Comparison of ENCODE assay signal across 1 cellular context in the genomic region with DNA sequence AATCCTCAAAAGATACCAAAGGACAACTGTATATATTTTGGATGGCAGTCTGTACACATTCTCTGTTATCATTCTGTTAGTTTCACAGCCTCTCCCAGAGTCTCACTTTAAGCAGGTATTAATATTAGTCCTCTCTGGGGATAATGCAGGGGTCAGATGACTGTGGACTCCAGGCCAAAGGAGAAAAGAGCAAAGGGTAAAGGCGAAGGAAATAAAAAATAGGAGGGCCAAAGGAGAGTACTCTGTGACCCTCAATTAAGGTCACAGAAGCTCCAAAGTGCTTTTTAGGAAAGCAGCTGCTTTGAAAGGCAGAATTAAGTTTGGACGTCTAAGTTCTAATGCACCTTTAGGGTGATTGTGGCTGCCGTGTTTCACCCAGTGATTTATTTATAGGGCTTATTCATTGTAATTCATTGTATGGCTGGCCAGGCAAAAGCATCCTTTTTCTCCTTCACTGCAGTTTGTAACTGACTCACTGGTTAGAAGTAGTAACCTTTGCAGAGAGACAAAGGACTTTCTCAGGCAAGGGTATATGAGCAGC.
TF ChIP-seq lines count a peak whose summit lies in the region.

No MANE protein-coding gene starts in this region.

TF ChIP-seq in WTC11, 78 proteins besides CTCF, POLR2A, EP300 and RAD21 (continued from another document):
- TF ChIP-seq, protein P1, sequence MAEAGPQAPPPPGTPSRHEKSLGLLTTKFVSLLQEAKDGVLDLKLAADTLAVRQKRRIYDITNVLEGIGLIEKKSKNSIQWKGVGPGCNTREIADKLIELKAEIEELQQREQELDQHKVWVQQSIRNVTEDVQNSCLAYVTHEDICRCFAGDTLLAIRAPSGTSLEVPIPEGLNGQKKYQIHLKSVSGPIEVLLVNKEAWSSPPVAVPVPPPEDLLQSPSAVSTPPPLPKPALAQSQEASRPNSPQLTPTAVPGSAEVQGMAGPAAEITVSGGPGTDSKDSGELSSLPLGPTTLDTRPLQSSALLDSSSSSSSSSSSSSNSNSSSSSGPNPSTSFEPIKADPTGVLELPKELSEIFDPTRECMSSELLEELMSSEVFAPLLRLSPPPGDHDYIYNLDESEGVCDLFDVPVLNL (CRISPR knock-in tag; IDR thresholded peaks at IDR 0.05; ENCODE audit: borderline replicate concordance, low read depth), result no peak
- TF ChIP-seq ZNF232 (CRISPR knock-in tag; IDR thresholded peaks at IDR 0.05) (no peak), ZNF416 (CRISPR knock-in tag; IDR thresholded peaks at IDR 0.05) (no peak), ZNF671 (CRISPR knock-in tag; IDR thresholded peaks at IDR 0.05) (no peak), PRRX2 (CRISPR knock-in tag; IDR thresholded peaks at IDR 0.05) (no peak), MYBL2 (CRISPR knock-in tag; IDR thresholded peaks at IDR 0.05) (no peak), GABPB1 (CRISPR knock-in tag; IDR thresholded peaks at IDR 0.05) (no peak)
- TF ChIP-seq, protein P2, sequence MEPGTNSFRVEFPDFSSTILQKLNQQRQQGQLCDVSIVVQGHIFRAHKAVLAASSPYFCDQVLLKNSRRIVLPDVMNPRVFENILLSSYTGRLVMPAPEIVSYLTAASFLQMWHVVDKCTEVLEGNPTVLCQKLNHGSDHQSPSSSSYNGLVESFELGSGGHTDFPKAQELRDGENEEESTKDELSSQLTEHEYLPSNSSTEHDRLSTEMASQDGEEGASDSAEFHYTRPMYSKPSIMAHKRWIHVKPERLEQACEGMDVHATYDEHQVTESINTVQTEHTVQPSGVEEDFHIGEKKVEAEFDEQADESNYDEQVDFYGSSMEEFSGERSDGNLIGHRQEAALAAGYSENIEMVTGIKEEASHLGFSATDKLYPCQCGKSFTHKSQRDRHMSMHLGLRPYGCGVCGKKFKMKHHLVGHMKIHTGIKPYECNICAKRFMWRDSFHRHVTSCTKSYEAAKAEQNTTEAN (CRISPR knock-in tag; IDR thresholded peaks at IDR 0.05), result no peak
- TF ChIP-seq, protein P3, sequence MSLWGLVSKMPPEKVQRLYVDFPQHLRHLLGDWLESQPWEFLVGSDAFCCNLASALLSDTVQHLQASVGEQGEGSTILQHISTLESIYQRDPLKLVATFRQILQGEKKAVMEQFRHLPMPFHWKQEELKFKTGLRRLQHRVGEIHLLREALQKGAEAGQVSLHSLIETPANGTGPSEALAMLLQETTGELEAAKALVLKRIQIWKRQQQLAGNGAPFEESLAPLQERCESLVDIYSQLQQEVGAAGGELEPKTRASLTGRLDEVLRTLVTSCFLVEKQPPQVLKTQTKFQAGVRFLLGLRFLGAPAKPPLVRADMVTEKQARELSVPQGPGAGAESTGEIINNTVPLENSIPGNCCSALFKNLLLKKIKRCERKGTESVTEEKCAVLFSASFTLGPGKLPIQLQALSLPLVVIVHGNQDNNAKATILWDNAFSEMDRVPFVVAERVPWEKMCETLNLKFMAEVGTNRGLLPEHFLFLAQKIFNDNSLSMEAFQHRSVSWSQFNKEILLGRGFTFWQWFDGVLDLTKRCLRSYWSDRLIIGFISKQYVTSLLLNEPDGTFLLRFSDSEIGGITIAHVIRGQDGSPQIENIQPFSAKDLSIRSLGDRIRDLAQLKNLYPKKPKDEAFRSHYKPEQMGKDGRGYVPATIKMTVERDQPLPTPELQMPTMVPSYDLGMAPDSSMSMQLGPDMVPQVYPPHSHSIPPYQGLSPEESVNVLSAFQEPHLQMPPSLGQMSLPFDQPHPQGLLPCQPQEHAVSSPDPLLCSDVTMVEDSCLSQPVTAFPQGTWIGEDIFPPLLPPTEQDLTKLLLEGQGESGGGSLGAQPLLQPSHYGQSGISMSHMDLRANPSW (CRISPR knock-in tag; conservative IDR thresholded peaks at IDR 0.05; ENCODE audit: low read depth), result no peak
- TF ChIP-seq, protein P4, sequence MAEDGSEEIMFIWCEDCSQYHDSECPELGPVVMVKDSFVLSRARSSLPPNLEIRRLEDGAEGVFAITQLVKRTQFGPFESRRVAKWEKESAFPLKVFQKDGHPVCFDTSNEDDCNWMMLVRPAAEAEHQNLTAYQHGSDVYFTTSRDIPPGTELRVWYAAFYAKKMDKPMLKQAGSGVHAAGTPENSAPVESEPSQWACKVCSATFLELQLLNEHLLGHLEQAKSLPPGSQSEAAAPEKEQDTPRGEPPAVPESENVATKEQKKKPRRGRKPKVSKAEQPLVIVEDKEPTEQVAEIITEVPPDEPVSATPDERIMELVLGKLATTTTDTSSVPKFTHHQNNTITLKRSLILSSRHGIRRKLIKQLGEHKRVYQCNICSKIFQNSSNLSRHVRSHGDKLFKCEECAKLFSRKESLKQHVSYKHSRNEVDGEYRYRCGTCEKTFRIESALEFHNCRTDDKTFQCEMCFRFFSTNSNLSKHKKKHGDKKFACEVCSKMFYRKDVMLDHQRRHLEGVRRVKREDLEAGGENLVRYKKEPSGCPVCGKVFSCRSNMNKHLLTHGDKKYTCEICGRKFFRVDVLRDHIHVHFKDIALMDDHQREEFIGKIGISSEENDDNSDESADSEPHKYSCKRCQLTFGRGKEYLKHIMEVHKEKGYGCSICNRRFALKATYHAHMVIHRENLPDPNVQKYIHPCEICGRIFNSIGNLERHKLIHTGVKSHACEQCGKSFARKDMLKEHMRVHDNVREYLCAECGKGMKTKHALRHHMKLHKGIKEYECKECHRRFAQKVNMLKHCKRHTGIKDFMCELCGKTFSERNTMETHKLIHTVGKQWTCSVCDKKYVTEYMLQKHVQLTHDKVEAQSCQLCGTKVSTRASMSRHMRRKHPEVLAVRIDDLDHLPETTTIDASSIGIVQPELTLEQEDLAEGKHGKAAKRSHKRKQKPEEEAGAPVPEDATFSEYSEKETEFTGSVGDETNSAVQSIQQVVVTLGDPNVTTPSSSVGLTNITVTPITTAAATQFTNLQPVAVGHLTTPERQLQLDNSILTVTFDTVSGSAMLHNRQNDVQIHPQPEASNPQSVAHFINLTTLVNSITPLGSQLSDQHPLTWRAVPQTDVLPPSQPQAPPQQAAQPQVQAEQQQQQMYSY (CRISPR knock-in tag; IDR thresholded peaks at IDR 0.05), result no peak
- TF ChIP-seq, protein P5, sequence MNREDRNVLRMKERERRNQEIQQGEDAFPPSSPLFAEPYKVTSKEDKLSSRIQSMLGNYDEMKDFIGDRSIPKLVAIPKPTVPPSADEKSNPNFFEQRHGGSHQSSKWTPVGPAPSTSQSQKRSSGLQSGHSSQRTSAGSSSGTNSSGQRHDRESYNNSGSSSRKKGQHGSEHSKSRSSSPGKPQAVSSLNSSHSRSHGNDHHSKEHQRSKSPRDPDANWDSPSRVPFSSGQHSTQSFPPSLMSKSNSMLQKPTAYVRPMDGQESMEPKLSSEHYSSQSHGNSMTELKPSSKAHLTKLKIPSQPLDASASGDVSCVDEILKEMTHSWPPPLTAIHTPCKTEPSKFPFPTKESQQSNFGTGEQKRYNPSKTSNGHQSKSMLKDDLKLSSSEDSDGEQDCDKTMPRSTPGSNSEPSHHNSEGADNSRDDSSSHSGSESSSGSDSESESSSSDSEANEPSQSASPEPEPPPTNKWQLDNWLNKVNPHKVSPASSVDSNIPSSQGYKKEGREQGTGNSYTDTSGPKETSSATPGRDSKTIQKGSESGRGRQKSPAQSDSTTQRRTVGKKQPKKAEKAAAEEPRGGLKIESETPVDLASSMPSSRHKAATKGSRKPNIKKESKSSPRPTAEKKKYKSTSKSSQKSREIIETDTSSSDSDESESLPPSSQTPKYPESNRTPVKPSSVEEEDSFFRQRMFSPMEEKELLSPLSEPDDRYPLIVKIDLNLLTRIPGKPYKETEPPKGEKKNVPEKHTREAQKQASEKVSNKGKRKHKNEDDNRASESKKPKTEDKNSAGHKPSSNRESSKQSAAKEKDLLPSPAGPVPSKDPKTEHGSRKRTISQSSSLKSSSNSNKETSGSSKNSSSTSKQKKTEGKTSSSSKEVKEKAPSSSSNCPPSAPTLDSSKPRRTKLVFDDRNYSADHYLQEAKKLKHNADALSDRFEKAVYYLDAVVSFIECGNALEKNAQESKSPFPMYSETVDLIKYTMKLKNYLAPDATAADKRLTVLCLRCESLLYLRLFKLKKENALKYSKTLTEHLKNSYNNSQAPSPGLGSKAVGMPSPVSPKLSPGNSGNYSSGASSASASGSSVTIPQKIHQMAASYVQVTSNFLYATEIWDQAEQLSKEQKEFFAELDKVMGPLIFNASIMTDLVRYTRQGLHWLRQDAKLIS (CRISPR knock-in tag; IDR thresholded peaks at IDR 0.05; ENCODE audit: borderline replicate concordance), result no peak
- TF ChIP-seq, protein P6, sequence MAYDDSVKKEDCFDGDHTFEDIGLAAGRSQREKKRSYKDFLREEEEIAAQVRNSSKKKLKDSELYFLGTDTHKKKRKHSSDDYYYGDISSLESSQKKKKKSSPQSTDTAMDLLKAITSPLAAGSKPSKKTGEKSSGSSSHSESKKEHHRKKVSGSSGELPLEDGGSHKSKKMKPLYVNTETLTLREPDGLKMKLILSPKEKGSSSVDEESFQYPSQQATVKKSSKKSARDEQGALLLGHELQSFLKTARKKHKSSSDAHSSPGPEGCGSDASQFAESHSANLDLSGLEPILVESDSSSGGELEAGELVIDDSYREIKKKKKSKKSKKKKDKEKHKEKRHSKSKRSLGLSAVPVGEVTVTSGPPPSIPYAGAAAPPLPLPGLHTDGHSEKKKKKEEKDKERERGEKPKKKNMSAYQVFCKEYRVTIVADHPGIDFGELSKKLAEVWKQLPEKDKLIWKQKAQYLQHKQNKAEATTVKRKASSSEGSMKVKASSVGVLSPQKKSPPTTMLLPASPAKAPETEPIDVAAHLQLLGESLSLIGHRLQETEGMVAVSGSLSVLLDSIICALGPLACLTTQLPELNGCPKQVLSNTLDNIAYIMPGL (CRISPR knock-in tag; IDR thresholded peaks at IDR 0.05), result no peak
